22 cellular contexts compared by ENCODE assay signal in genomic region chr6:131101911-131102680, GRCh38. TPM values are rescaled to one million over a fixed set of nuclear protein-coding genes. Genes with fewer than 3 reads are reported as not detected.
A peak's percentile ranks its signal among the peaks of the same experiment; 100 is the strongest.
DNase-seq lines count a peak whose midpoint lies in the region; ATAC-seq and TF ChIP-seq lines count a peak whose summit lies in the region.
"Had no signal": no experiment of that assay in that cellular context is flagged by ENCODE, and none has a peak within 500 bp of the region (broad histone marks: within the 10 kb centered on the region; RNA-seq: fewer than 3 reads in every experiment).

No MANE protein-coding gene starts in this region.

- H2AFZ ChIP-seq in PC-3 (ENCODE audit: low read length) (no peak overlapping the region), parathyroid adenoma (peak overlapping the region; percentile 17)

- BruUV-seq in PC-3 (replicated peaks; lab: Mats Ljungman, UMichigan): no TSS peak

- H3K36me3 ChIP-seq in PC-3 (ENCODE audit: low read depth, low read length) (no peaks in the 10 kb centered on the region), parathyroid adenoma (ENCODE audit: control insufficient read depth, insufficient read depth, low read length) (no peaks in the 10 kb centered on the region), psoas muscle (ENCODE audit: insufficient read depth in 1 of 2, low read depth in 1 of 2) (no peaks in the 10 kb centered on the region)
- H3K36me3 ChIP-seq: BE2C, MG63, SJCRH30, thyroid gland had no signal

- H3K4me3 Mint-ChIP-seq in effector memory CD8-positive, alpha-beta T cell: no peak overlapping the region
- H3K4me3 Mint-ChIP-seq: naive B cell; stimulated activated effector memory CD8-positive, alpha-beta T cell treated with anti-CD3 and anti-CD28 coated beads, Interleukin-12 subunit alpha, Interleukin-12 subunit beta, amount 100 ng/mL, for 72 hours had no signal

- POLR2A ChIA-PET in PC-3 (lab: Charles Lee; ENCODE audit: unreplicated experiment): no interaction called here

- peak overlapping the region; percentile 51 for H3K4me3 ChIP-seq in PC-3 (ENCODE audit: low read length)
- no peak overlapping the region for H3K4me3 ChIP-seq in choroid plexus epithelial cell (ENCODE audit: low read depth, low read length)
- H3K4me3 ChIP-seq in parathyroid adenoma (ENCODE audit: low read depth, low read length): no peak overlapping the region
- no peak overlapping the region for H3K4me3 ChIP-seq in psoas muscle
- H3K4me3 ChIP-seq: MG63, SJCRH30, thyroid gland had no signal

- H3K4me2 ChIP-seq in PC-3 (ENCODE audit: low read length) (peak overlapping the region; percentile 74), parathyroid adenoma (ENCODE audit: low read length) (no peak overlapping the region)

- H3K27ac Mint-ChIP-seq in effector memory CD8-positive, alpha-beta T cell: no peak overlapping the region
- H3K27ac Mint-ChIP-seq: naive B cell; stimulated activated effector memory CD8-positive, alpha-beta T cell treated with anti-CD3 and anti-CD28 coated beads, Interleukin-12 subunit alpha, Interleukin-12 subunit beta, amount 100 ng/mL, for 72 hours had no signal

- TF ChIP-seq CTCF in PC-3 (conservative IDR thresholded peaks at IDR 0.05; ENCODE audit: low read depth, low read length): no peak
- TF ChIP-seq CTCF in choroid plexus epithelial cell (conservative IDR thresholded peaks at IDR 0.05; ENCODE audit: low read depth, low read length): no peak
- no peak for TF ChIP-seq CTCF in parathyroid adenoma (IDR thresholded peaks at IDR 0.05)
- TF ChIP-seq CTCF in psoas muscle (IDR thresholded peaks at IDR 0.05): no peak

- DNase-seq in EH (ENCODE audit: low read depth): peak; percentile 29
- peak; percentile 70 for DNase-seq in PC-3
- DNase-seq in choroid plexus epithelial cell (ENCODE audit: low read depth): peak; percentile 25
- DNase-seq in effector memory CD8-positive, alpha-beta T cell: no peak
- DNase-seq in head of caudate nucleus: no peak
- DNase-seq in psoas muscle: no peak
- no peak for DNase-seq in NCI-H2107 (lab: John Stamatoyannopoulos, UW)
- DNase-seq: activated CD4-positive, alpha-beta T cell treated with anti-CD3 and anti-CD28 coated beads for 1 hour; activated effector memory CD4-positive, alpha-beta T cell treated with anti-CD3 and anti-CD28 coated beads, Interleukin-2, amount 50 U/mL, for 16 hours; BE2C; foreskin melanocyte; MG63; naive B cell; NCI-H1930; NCI-H446 treated with DMSO at 0.1 percent for 48 hours; posterior cingulate gyrus; SJCRH30; stimulated activated CD4-positive, alpha-beta T cell treated with anti-CD3 and anti-CD28 coated beads, Interleukin-12 subunit alpha, Interleukin-12 subunit beta, amount 100 ng/mL, for 4 hours; T1000; thyroid gland had no signal

- H4K20me1 ChIP-seq in PC-3 (ENCODE audit: low read length): no peaks in the 10 kb centered on the region

- H3K9me3 Mint-ChIP-seq in effector memory CD8-positive, alpha-beta T cell: no peaks in the 10 kb centered on the region
- H3K9me3 Mint-ChIP-seq: stimulated activated effector memory CD8-positive, alpha-beta T cell treated with anti-CD3 and anti-CD28 coated beads, Interleukin-12 subunit alpha, Interleukin-12 subunit beta, amount 100 ng/mL, for 72 hours had no signal

- no peaks in the 10 kb centered on the region for H3K36me3 Mint-ChIP-seq in effector memory CD8-positive, alpha-beta T cell (ENCODE audit: insufficient read depth)
- H3K36me3 Mint-ChIP-seq: naive B cell; stimulated activated effector memory CD8-positive, alpha-beta T cell treated with anti-CD3 and anti-CD28 coated beads, Interleukin-12 subunit alpha, Interleukin-12 subunit beta, amount 100 ng/mL, for 72 hours had no signal

- no peaks in the 10 kb centered on the region for H3K4me1 Mint-ChIP-seq in effector memory CD8-positive, alpha-beta T cell (ENCODE audit: low read depth in 2 of 2)
- H3K4me1 Mint-ChIP-seq: naive B cell; stimulated activated effector memory CD8-positive, alpha-beta T cell treated with anti-CD3 and anti-CD28 coated beads, Interleukin-12 subunit alpha, Interleukin-12 subunit beta, amount 100 ng/mL, for 72 hours had no signal

- intact Hi-C loops in PC-3 (cut with micrococcal nuclease): loop anchor here (2.0 kb wide), 1 partner anchor 39 kb away; the partner anchor contains the start of gene EPB41L2
- intact Hi-C loops in head of caudate nucleus (cut with DNase I): no loop called here
- intact Hi-C loops in psoas muscle (cut with DNase I): no loop called here

- CTCF ChIA-PET in PC-3 (lab: Charles Lee): no interaction called here

- H3K27me3 ChIP-seq in PC-3 (ENCODE audit: low read length): no peaks in the 10 kb centered on the region
- H3K27me3 ChIP-seq in parathyroid adenoma (ENCODE audit: control insufficient read depth, insufficient read depth, low read length): no peaks in the 10 kb centered on the region
- H3K27me3 ChIP-seq in psoas muscle (ENCODE audit: insufficient read depth in 3 of 3, low read length in 2 of 3): no peaks in the 10 kb centered on the region
- H3K27me3 ChIP-seq: BE2C, MG63, SJCRH30, thyroid gland had no signal

- WGBS in psoas muscle, 3 donors: 69 to 74% (median 73%) methylated on average over 5 of the region's 5 CpGs

- H3K4me1 ChIP-seq in PC-3 (ENCODE audit: insufficient read depth, low read length) (peaks cover 18% of the 10 kb centered on the region), parathyroid adenoma (no peaks in the 10 kb centered on the region), psoas muscle (no peaks in the 10 kb centered on the region)
- H3K4me1 ChIP-seq: BE2C, thyroid gland had no signal

- H3K9me3 ChIP-seq in PC-3 (ENCODE audit: low read length): no peaks in the 10 kb centered on the region
- no peaks in the 10 kb centered on the region for H3K9me3 ChIP-seq in parathyroid adenoma (ENCODE audit: control insufficient read depth, low read length)
- H3K9me3 ChIP-seq in psoas muscle: no peaks in the 10 kb centered on the region
- H3K9me3 ChIP-seq: BE2C, MG63, SJCRH30, thyroid gland had no signal

- peak; percentile 88 for ATAC-seq in PC-3
- no peak for ATAC-seq in effector memory CD8-positive, alpha-beta T cell (replicated peaks)
- ATAC-seq in psoas muscle: no peak
- ATAC-seq: stimulated activated effector memory CD8-positive, alpha-beta T cell treated with anti-CD3 and anti-CD28 coated beads, Interleukin-12 subunit alpha, Interleukin-12 subunit beta, amount 100 ng/mL, for 72 hours had no signal

- no peak overlapping the region for H3K27ac ChIP-seq in PC-3 (ENCODE audit: low read length)
- H3K27ac ChIP-seq in parathyroid adenoma: no peak overlapping the region
- H3K27ac ChIP-seq in psoas muscle: no peak overlapping the region
- H3K27ac ChIP-seq: SJCRH30, thyroid gland had no signal

- H3K79me2 ChIP-seq in PC-3 (ENCODE audit: low read length) (no peaks in the 10 kb centered on the region), parathyroid adenoma (no peaks in the 10 kb centered on the region)

- no peak overlapping the region for H3K9ac ChIP-seq in PC-3 (ENCODE audit: low read length)
- H3K9ac ChIP-seq in parathyroid adenoma: no peak overlapping the region

- peaks cover 0 to 26% of the 10 kb centered on the region in 2 donors for H3K27me3 Mint-ChIP-seq in effector memory CD8-positive, alpha-beta T cell
- H3K27me3 Mint-ChIP-seq: naive B cell had no signal

- H3K9me2 ChIP-seq in PC-3 (replicated peaks; ENCODE audit: low read length): no peaks in the 10 kb centered on the region

- H3F3A ChIP-seq in PC-3 (ENCODE audit: low read length, unreplicated experiment): peaks cover 9% of the 10 kb centered on the region

RNA-seq across cellular contexts. Expression of gene AKAP7, which starts 33.2 kb away (rescaled TPM):
- total RNA-seq in PC-3 (2014; rRNA removed): 3.6 and 7.4 TPM in 2 replicates
- 10 to 100 TPM in 1 of 4 donors, 1 to 10 TPM in 3; 7.6 to 11.5 (median 9.9) TPM for total RNA-seq in psoas muscle
- polyA plus RNA-seq in psoas muscle: 10 to 100 TPM in 1 of 3 donors, 1 to 10 TPM in 2; 1.3 to 11.0 (median 8.6) TPM

RNA-seq across cellular contexts. Expression of gene EPB41L2, which starts 39.1 kb away (rescaled TPM):
- total RNA-seq in PC-3 (2014; rRNA removed): 26.9 and 39.9 TPM in 2 replicates
- 10 to 100 TPM; 22.7 to 75.7 (median 33.8) TPM for total RNA-seq in psoas muscle
- 10 to 100 TPM in 2 of 3 donors, 1 to 10 TPM in 1; 8.5 to 13.6 (median 10.1) TPM for polyA plus RNA-seq in psoas muscle

Comparison
In these comparisons a context has a peak if more than half of its experiments do, and no peak if none do; other contexts are left out.
1. DNase-seq: peak in EH (single experiment), PC-3 (single experiment) and choroid plexus epithelial cell (single experiment); none in effector memory CD8-positive, alpha-beta T cell (0 of 3), head of caudate nucleus (0 of 42), psoas muscle (0 of 2) and NCI-H2107 (single experiment).